2 cellular contexts compared by ENCODE assay signal in the genomic region with DNA sequence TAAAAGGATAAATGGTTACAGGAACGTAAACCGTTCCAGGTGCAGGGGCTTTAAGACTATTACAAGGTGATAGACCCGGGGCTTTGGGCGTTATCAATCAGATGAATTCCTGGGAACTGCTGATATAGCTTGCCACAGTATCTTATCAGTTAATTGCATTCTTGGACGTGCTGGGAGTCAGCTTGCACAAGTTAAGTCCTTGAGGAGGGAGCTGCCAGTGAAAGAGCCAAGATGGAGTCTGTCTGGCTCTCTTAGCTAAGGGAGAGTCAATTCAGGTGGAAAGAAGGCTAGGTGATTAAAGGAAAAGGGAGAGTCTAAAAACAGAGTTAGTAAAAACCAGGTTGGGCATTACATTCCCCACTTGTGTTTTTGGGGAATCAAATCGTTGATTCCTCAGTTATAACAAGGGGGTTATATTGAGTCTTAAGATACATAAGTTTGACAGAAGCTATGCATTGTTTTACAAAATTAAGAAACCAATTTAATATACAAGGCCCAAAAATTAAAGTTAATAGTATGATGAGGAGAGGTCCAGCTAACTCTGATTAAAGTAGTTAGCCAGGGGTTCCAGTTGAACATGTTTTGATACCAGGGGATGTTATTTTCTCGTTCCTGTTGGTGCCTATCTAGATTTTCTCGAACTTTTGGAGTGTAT. TPM values are rescaled to one million over a fixed set of nuclear protein-coding genes. Genes with fewer than 3 reads are reported as not detected.
"Had no signal": no experiment of that assay in that cellular context is flagged by ENCODE, and none has a peak within 500 bp of the region (broad histone marks: within the 10 kb centered on the region; RNA-seq: fewer than 3 reads in every experiment).

No MANE protein-coding gene starts in this region.

RNA-seq across cellular contexts. Expression of a gene that starts 24.9 kb away (rescaled TPM):
- total RNA-seq: H7, HT1080 had no signal
